ENCODE assay signal across 8 cellular contexts in the genomic region with DNA sequence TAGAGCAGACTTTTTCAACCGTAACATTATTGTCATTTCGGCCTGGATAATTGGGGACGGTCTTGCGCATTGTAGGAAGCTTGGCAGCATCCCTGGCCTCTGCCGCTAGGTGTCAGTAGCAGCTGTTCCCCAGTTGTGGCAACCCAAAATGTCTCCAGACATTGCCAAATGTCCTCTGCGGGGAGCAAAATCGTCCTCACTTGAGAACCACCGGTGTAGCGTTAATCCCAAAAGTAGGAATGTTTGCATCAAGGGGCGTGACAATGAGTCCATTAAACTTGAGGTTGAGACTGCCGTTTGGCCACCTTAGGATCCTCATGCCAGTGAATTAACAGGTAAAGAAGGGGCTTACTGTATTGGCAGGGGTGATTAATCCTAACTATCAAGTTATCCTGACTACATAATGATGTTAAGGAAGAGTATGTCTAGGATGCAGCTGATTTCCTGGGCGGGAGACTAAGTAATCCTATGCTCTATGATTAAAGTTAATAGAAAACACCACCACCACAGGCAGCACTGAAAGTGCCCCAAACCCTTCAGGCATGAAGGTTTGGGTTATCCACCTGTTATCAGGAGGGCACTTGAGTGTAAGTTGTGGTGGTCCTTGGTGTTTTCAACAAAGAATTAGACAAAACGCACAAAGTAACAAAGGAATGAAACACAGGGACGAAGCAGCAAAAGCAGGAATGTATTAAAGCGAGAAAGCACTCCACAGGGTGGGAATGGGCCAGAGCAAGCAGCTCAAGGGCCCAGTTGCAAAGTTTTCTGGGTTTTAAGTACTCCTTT. TPM values are rescaled to one million over a fixed set of nuclear protein-coding genes. Genes with fewer than 3 reads are reported as not detected.
DNase-seq lines count a peak whose midpoint lies in the region; ATAC-seq and TF ChIP-seq lines count a peak whose summit lies in the region.

No MANE protein-coding gene starts in this region.

- TF ChIP-seq CTCF in SK-N-SH (IDR thresholded peaks at IDR 0.05) = peak; percentile 97
- peak; percentile 85 for TF ChIP-seq CTCF in glutamatergic neuron (IDR thresholded peaks at IDR 0.05; ENCODE audit: partially characterized antibody, unreplicated experiment)
- TF ChIP-seq CTCF in upper lobe of left lung (IDR thresholded peaks at IDR 0.05) = peak; percentile 81 to 91 (median 89)

- H4K20me1 ChIP-seq in SK-N-SH (ENCODE audit: insufficient read depth) = no peaks in the 10 kb centered on the region

- H3K27ac Mint-ChIP-seq in activated naive CD4-positive, alpha-beta T cell treated with anti-CD3 and anti-CD28 coated beads, Interleukin-2, amount 10 ng/mL, durations not matched to agents 7 days and 5 days = no peak overlapping the region
- H3K27ac Mint-ChIP-seq in glutamatergic neuron (ENCODE audit: unreplicated experiment) = no peak overlapping the region

- no peak overlapping the region for H3K27ac ChIP-seq in SK-N-SH (ENCODE audit: low read depth in 2 of 2, low read length in 1 of 2)
- H3K27ac ChIP-seq in upper lobe of left lung = no peak overlapping the region

- peak; percentile 90 for TF ChIP-seq RAD21 in SK-N-SH (IDR thresholded peaks at IDR 0.05; ENCODE audit: low read length)

- no peaks in the 10 kb centered on the region for H3K9me3 Mint-ChIP-seq in activated naive CD4-positive, alpha-beta T cell treated with anti-CD3 and anti-CD28 coated beads, Interleukin-2, amount 10 ng/mL, durations not matched to agents 7 days and 5 days
- peaks cover 3% of the 10 kb centered on the region for H3K9me3 Mint-ChIP-seq in glutamatergic neuron (ENCODE audit: unreplicated experiment)

- H3K9ac ChIP-seq in SK-N-SH = no peak overlapping the region

- H3K9me3 ChIP-seq in SK-N-SH (no peaks in the 10 kb centered on the region; the same call in 1 of the 2 replicates), upper lobe of left lung (no peaks in the 10 kb centered on the region)

- DNase-seq in AML-193 (lab: John Stamatoyannopoulos, UW) (peak; percentile 71 to 81), LoVo (ENCODE audit: low spot score) (peak; percentile 74), SK-N-SH (peak; percentile 70), glutamatergic neuron (peak; percentile 82), posterior cingulate gyrus (peak; percentile 51 to 95 (median 76)), upper lobe of left lung (peak in 1 of 2 donors; percentile 86)
- peak; percentile 90 for DNase-seq in activated naive CD4-positive, alpha-beta T cell treated with anti-CD3 and anti-CD28 coated beads, Interleukin-2, amount 10 ng/mL, durations not matched to agents 7 days and 5 days

- no peaks in the 10 kb centered on the region for H3K79me2 ChIP-seq in SK-N-SH (ENCODE audit: insufficient read depth)

- H2AFZ ChIP-seq in SK-N-SH (ENCODE audit: low read depth) = peak overlapping the region; percentile 94

- H3K4me3 Mint-ChIP-seq in activated naive CD4-positive, alpha-beta T cell treated with anti-CD3 and anti-CD28 coated beads, Interleukin-2, amount 10 ng/mL, durations not matched to agents 7 days and 5 days = peak overlapping the region; percentile 36
- H3K4me3 Mint-ChIP-seq in glutamatergic neuron (ENCODE audit: unreplicated experiment) = no peak overlapping the region

- H3K27me3 ChIP-seq in SK-N-SH (ENCODE audit: insufficient read depth) (no peaks in the 10 kb centered on the region), upper lobe of left lung (no peaks in the 10 kb centered on the region)

- WGBS in SK-N-SH (ENCODE audit: low lambda C conversion rate) = 25% methylated on average over 15 of the region's 15 CpGs
- whole genome bisulfite sequencing in upper lobe of left lung, 2 donors = 17 to 32% methylated on average over 10 to 15 of the region's 15 CpGs

- H3K36me3 Mint-ChIP-seq in activated naive CD4-positive, alpha-beta T cell treated with anti-CD3 and anti-CD28 coated beads, Interleukin-2, amount 10 ng/mL, durations not matched to agents 7 days and 5 days = peaks cover 1% of the 10 kb centered on the region
- no peaks in the 10 kb centered on the region for H3K36me3 Mint-ChIP-seq in glutamatergic neuron (ENCODE audit: unreplicated experiment)

- H3K27me3 Mint-ChIP-seq in activated naive CD4-positive, alpha-beta T cell treated with anti-CD3 and anti-CD28 coated beads, Interleukin-2, amount 10 ng/mL, durations not matched to agents 7 days and 5 days = peaks cover 9% of the 10 kb centered on the region
- no peaks in the 10 kb centered on the region for H3K27me3 Mint-ChIP-seq in glutamatergic neuron (ENCODE audit: unreplicated experiment)

- POLR2A ChIA-PET in SK-N-SH (lab: Yijun Ruan, JAX) = no interaction called here

- H3K4me3 ChIP-seq in SK-N-SH (ENCODE audit: low read depth in 2 of 2, low read length in 1 of 2) = peak overlapping the region; percentile 21 to 42; a peak in 2 of 4 replicates
- peak overlapping the region in 1 of 4 donors; percentile 21 for H3K4me3 ChIP-seq in upper lobe of left lung

- H3K4me2 ChIP-seq in SK-N-SH = peak overlapping the region; percentile 66

- CTCF ChIA-PET in SK-N-SH (lab: Yijun Ruan, JAX) = interaction anchor here (0.7 to 3.3 kb wide), 25 partner anchors 9 to 323 kb away, joined by 3 to 21 read pairs (median 5); no protein-coding TSS in a partner anchor
- CTCF ChIA-PET in activated naive CD4-positive, alpha-beta T cell treated with anti-CD3 and anti-CD28 coated beads, Interleukin-2, amount 10 ng/mL, durations not matched to agents 7 days and 5 days (lab: Charles Lee) = interaction anchor here (1.0 to 2.7 kb wide), 9 partner anchors 9 to 138 kb away, joined by 3 to 23 read pairs (median 5); no protein-coding TSS in a partner anchor

- H3K9me2 ChIP-seq in SK-N-SH = no peaks in the 10 kb centered on the region

- H3K4me1 Mint-ChIP-seq in activated naive CD4-positive, alpha-beta T cell treated with anti-CD3 and anti-CD28 coated beads, Interleukin-2, amount 10 ng/mL, durations not matched to agents 7 days and 5 days = peaks cover 21% of the 10 kb centered on the region
- H3K4me1 Mint-ChIP-seq in glutamatergic neuron (ENCODE audit: low read depth, unreplicated experiment) = no peaks in the 10 kb centered on the region

- no peaks in the 10 kb centered on the region for H3F3A ChIP-seq in SK-N-SH (replicated peaks; ENCODE audit: insufficient read depth)

- H3K4me1 ChIP-seq in SK-N-SH (ENCODE audit: control insufficient read depth in 1 of 2, insufficient read depth in 2 of 2, low read depth in 1 of 2, low read length in 1 of 2) = peaks cover 3 to 4% of the 10 kb centered on the region in 2 experiments; a peak in 2 of 4 replicates
- peaks cover 0 to 27% (median 10%) of the 10 kb centered on the region in 4 donors for H3K4me1 ChIP-seq in upper lobe of left lung

- TF ChIP-seq EP300 in SK-N-SH (IDR thresholded peaks at IDR 0.05; ENCODE audit: borderline replicate concordance in 1 of 2, low read depth in 1 of 2, low read length in 1 of 2) (no peak), upper lobe of left lung (IDR thresholded peaks at IDR 0.05) (no peak)

- intact Hi-C loops in posterior cingulate gyrus (cut with DNase I) = loop anchor here (2.0 to 5.0 kb wide), 2 partner anchors 13 to 323 kb away; a partner anchor contains a TSS

- TF ChIP-seq POLR2A in upper lobe of left lung (IDR thresholded peaks at IDR 0.05) = no peak

- ATAC-seq in GM19372 (IDR thresholded peaks at IDR 0.05; ENCODE audit: low read depth, unreplicated experiment) = peak; percentile 40
- ATAC-seq in upper lobe of left lung (ENCODE audit: low FRiP score in 2 of 2) = peak; percentile 86

- no peaks in the 10 kb centered on the region for H3K36me3 ChIP-seq in SK-N-SH (replicated peaks in 1 of 2; ENCODE audit: control insufficient read depth in 1 of 2, insufficient read depth in 2 of 2, low read length in 1 of 2)
- H3K36me3 ChIP-seq in upper lobe of left lung = no peaks in the 10 kb centered on the region

TF ChIP-seq in SK-N-SH, 30 proteins besides CTCF, POLR2A, EP300 and RAD21 (continues in another document):
- TF ChIP-seq MEF2A (IDR thresholded peaks at IDR 0.05; ENCODE audit: borderline replicate concordance, low read depth) (no peak), MXI1 (IDR thresholded peaks at IDR 0.05; ENCODE audit: low read depth, low read length) (no peak), SIN3A (IDR thresholded peaks at IDR 0.05; ENCODE audit: borderline replicate concordance, low read depth, low read length) (no peak), TCF12 (IDR thresholded peaks at IDR 0.05) (no peak)
- TF ChIP-seq, protein P1, sequence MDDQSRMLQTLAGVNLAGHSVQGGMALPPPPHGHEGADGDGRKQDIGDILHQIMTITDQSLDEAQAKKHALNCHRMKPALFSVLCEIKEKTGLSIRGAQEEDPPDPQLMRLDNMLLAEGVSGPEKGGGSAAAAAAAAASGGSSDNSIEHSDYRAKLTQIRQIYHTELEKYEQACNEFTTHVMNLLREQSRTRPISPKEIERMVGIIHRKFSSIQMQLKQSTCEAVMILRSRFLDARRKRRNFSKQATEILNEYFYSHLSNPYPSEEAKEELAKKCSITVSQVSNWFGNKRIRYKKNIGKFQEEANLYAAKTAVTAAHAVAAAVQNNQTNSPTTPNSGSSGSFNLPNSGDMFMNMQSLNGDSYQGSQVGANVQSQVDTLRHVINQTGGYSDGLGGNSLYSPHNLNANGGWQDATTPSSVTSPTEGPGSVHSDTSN (IDR thresholded peaks at IDR 0.05) = no peak
- TF ChIP-seq, protein P2, sequence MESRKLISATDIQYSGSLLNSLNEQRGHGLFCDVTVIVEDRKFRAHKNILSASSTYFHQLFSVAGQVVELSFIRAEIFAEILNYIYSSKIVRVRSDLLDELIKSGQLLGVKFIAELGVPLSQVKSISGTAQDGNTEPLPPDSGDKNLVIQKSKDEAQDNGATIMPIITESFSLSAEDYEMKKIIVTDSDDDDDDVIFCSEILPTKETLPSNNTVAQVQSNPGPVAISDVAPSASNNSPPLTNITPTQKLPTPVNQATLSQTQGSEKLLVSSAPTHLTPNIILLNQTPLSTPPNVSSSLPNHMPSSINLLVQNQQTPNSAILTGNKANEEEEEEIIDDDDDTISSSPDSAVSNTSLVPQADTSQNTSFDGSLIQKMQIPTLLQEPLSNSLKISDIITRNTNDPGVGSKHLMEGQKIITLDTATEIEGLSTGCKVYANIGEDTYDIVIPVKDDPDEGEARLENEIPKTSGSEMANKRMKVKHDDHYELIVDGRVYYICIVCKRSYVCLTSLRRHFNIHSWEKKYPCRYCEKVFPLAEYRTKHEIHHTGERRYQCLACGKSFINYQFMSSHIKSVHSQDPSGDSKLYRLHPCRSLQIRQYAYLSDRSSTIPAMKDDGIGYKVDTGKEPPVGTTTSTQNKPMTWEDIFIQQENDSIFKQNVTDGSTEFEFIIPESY (IDR thresholded peaks at IDR 0.05; ENCODE audit: borderline replicate concordance, low read depth) = no peak

RNA-seq across cellular contexts. Expression of a gene that starts 4.9 kb away (rescaled TPM):
- 3.0 and 3.3 TPM in 2 replicates for polyA plus RNA-seq in SK-N-SH (2012; rRNA removed)
- 5.0 and 6.4 TPM in 2 replicates for polyA plus RNA-seq in SK-N-SH (2012; cell fraction: cytosol; rRNA removed)
- polyA plus RNA-seq in SK-N-SH (2012; cell fraction: nucleus; rRNA removed) = 5.4 and 9.8 TPM in 2 replicates
- 13.1 TPM for total RNA-seq in glutamatergic neuron (ENCODE audit: unreplicated experiment)
- total RNA-seq in upper lobe of left lung = 10 to 100 TPM in 3 of 6 donors, 1 to 10 TPM in 3; 4.3 to 92.2 (median 10.1) TPM

RNA-seq across cellular contexts. Expression of a gene that starts 15.7 kb away (rescaled TPM):
- polyA plus RNA-seq in SK-N-SH (2012; rRNA removed) = 0.71 and 0.86 TPM in 2 replicates
- 1.0 and 1.3 TPM in 2 replicates for polyA plus RNA-seq in SK-N-SH (2012; cell fraction: cytosol; rRNA removed)
- 1.2 and 2.3 TPM in 2 replicates for polyA plus RNA-seq in SK-N-SH (2012; cell fraction: nucleus; rRNA removed)
- total RNA-seq in glutamatergic neuron (ENCODE audit: unreplicated experiment) = 14.0 TPM
- 10 to 100 TPM in 3 of 6 donors, 1 to 10 TPM in 3; 4.8 to 18.5 (median 11.7) TPM for total RNA-seq in upper lobe of left lung
